In genomic region chr18:8988262-8988871, GRCh38 we compare ENCODE assay signal across 1 cellular context.
TF ChIP-seq lines count a peak whose summit lies in the region.

No MANE protein-coding gene starts in this region.

TF ChIP-seq in HepG2, 621 proteins besides CTCF, POLR2A, EP300 and RAD21 (continued from another document):
- TF ChIP-seq ZNF207 (IDR thresholded peaks at IDR 0.05; ENCODE audit: borderline replicate concordance) (no peak), ZNF678 (CRISPR knock-in tag; IDR thresholded peaks at IDR 0.05) (no peak), ZNF660 (CRISPR knock-in tag; IDR thresholded peaks at IDR 0.05; ENCODE audit: borderline replicate concordance, low read depth) (no peak), CBX1 (IDR thresholded peaks at IDR 0.05; ENCODE audit: low read depth) (no peak), ESRRA (CRISPR knock-in tag; IDR thresholded peaks at IDR 0.05; ENCODE audit: low read depth) (no peak), ZBTB26 (CRISPR knock-in tag; IDR thresholded peaks at IDR 0.05; ENCODE audit: borderline replicate concordance) (no peak), STAG1 (CRISPR knock-in tag; IDR thresholded peaks at IDR 0.05) (peak; percentile 97), REPIN1 (CRISPR knock-in tag; IDR thresholded peaks at IDR 0.05; ENCODE audit: borderline replicate concordance, low read depth) (no peak), CEBPG (CRISPR knock-in tag; IDR thresholded peaks at IDR 0.05) (peak; percentile 60), ZNF510 (CRISPR knock-in tag; IDR thresholded peaks at IDR 0.05; ENCODE audit: low read depth) (no peak), TRIM22 (IDR thresholded peaks at IDR 0.05) (no peak), STAT5B (CRISPR knock-in tag; IDR thresholded peaks at IDR 0.05) (no peak), SMC3 (IDR thresholded peaks at IDR 0.05; ENCODE audit: low read length) (peak; percentile 64; the same call in 1 of the 2 replicates), E2F1 (CRISPR knock-in tag; IDR thresholded peaks at IDR 0.05) (no peak), ZNF367 (CRISPR knock-in tag; IDR thresholded peaks at IDR 0.05; ENCODE audit: borderline replicate concordance) (no peak), ZBED4 (CRISPR knock-in tag; IDR thresholded peaks at IDR 0.05; ENCODE audit: borderline replicate concordance) (no peak), TFE3 (CRISPR knock-in tag; IDR thresholded peaks at IDR 0.05) (no peak), ZNF589 (CRISPR knock-in tag; conservative IDR thresholded peaks at IDR 0.05) (no peak), NFIC (IDR thresholded peaks at IDR 0.05; ENCODE audit: low read length) (no peak), MXD4 (CRISPR knock-in tag; IDR thresholded peaks at IDR 0.05) (no peak), ZNF329 (CRISPR knock-in tag; IDR thresholded peaks at IDR 0.05; ENCODE audit: low read depth) (no peak), ZNF17 (CRISPR knock-in tag; IDR thresholded peaks at IDR 0.05) (no peak), ZNF788 (CRISPR knock-in tag; IDR thresholded peaks at IDR 0.05; ENCODE audit: borderline replicate concordance) (no peak)
- TF ChIP-seq, protein P1, sequence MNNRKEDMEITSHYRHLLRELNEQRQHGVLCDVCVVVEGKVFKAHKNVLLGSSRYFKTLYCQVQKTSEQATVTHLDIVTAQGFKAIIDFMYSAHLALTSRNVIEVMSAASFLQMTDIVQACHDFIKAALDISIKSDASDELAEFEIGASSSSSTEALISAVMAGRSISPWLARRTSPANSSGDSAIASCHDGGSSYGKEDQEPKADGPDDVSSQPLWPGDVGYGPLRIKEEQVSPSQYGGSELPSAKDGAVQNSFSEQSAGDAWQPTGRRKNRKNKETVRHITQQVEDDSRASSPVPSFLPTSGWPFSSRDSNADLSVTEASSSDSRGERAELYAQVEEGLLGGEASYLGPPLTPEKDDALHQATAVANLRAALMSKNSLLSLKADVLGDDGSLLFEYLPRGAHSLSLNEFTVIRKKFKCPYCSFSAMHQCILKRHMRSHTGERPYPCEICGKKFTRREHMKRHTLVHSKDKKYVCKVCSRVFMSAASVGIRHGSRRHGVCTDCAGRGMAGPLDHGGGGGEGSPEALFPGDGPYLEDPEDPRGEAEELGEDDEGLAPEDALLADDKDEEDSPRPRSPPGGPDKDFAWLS (CRISPR knock-in tag; IDR thresholded peaks at IDR 0.05; ENCODE audit: borderline replicate concordance): no peak
- TF ChIP-seq, protein P2, sequence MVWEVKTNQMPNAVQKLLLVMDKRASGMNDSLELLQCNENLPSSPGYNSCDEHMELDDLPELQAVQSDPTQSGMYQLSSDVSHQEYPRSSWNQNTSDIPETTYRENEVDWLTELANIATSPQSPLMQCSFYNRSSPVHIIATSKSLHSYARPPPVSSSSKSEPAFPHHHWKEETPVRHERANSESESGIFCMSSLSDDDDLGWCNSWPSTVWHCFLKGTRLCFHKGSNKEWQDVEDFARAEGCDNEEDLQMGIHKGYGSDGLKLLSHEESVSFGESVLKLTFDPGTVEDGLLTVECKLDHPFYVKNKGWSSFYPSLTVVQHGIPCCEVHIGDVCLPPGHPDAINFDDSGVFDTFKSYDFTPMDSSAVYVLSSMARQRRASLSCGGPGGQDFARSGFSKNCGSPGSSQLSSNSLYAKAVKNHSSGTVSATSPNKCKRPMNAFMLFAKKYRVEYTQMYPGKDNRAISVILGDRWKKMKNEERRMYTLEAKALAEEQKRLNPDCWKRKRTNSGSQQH (CRISPR knock-in tag; IDR thresholded peaks at IDR 0.05; ENCODE audit: low read depth): no peak
- TF ChIP-seq, protein P3, sequence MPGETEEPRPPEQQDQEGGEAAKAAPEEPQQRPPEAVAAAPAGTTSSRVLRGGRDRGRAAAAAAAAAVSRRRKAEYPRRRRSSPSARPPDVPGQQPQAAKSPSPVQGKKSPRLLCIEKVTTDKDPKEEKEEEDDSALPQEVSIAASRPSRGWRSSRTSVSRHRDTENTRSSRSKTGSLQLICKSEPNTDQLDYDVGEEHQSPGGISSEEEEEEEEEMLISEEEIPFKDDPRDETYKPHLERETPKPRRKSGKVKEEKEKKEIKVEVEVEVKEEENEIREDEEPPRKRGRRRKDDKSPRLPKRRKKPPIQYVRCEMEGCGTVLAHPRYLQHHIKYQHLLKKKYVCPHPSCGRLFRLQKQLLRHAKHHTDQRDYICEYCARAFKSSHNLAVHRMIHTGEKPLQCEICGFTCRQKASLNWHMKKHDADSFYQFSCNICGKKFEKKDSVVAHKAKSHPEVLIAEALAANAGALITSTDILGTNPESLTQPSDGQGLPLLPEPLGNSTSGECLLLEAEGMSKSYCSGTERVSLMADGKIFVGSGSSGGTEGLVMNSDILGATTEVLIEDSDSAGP (CRISPR knock-in tag; IDR thresholded peaks at IDR 0.05; ENCODE audit: borderline replicate concordance): no peak
